In genomic region chr12:66653801-66654200, GRCh38 we compare ENCODE assay signal across 31 cellular contexts. TPM values are rescaled to one million over a fixed set of nuclear protein-coding genes. Genes with fewer than 3 reads are reported as not detected.
"Had no signal": no experiment of that assay in that cellular context is flagged by ENCODE, and none has a peak within 500 bp of the region (broad histone marks: within the 10 kb centered on the region; RNA-seq: fewer than 3 reads in every experiment).

No MANE protein-coding gene starts in this region.

- H3K27ac Mint-ChIP-seq: activated B cell treated with CpG ODN at 0.5 μM for 24 hours; activated CD8-positive, alpha-beta memory T cell treated with anti-CD3 and anti-CD28 coated beads, Interleukin-2, amount 10 ng/mL, durations not matched to agents 7 days and 5 days; activated CD8-positive, alpha-beta T cell treated with anti-CD3 and anti-CD28 coated beads, Interleukin-2, amount 10 ng/mL, durations not matched to agents 7 days and 5 days; activated naive CD4-positive, alpha-beta T cell treated with anti-CD3 and anti-CD28 coated beads, Interleukin-2, amount 10 ng/mL, durations not matched to agents 7 days and 5 days; activated naive CD8-positive, alpha-beta T cell treated with anti-CD3 and anti-CD28 coated beads, Interleukin-2, amount 10 ng/mL, durations not matched to agents 7 days and 5 days; effector memory CD8-positive, alpha-beta T cell; immature natural killer cell; naive thymus-derived CD4-positive, alpha-beta T cell had no signal

- H3K36me3 Mint-ChIP-seq: activated CD8-positive, alpha-beta memory T cell treated with anti-CD3 and anti-CD28 coated beads, Interleukin-2, amount 10 ng/mL, durations not matched to agents 7 days and 5 days; activated naive CD4-positive, alpha-beta T cell treated with anti-CD3 and anti-CD28 coated beads, Interleukin-2, amount 10 ng/mL, durations not matched to agents 7 days and 5 days; activated naive CD8-positive, alpha-beta T cell treated with anti-CD3 and anti-CD28 coated beads, Interleukin-2, amount 10 ng/mL, durations not matched to agents 7 days and 5 days; immature natural killer cell; naive thymus-derived CD4-positive, alpha-beta T cell; stimulated activated naive B cell treated with anti-CD40 and anti-IgM and Interleukin-4, amounts not matched to agents 10 μg/mL and 1 μg/mL and 100 μg/mL, for 72 hours had no signal

- FAIRE-seq: astrocyte, endothelial cell of umbilical vein, kidney had no signal

- H3K9me3 ChIP-seq: right atrium auricular region, stomach, suprapubic skin, tibial artery, upper lobe of right lung had no signal

- H3K9me3 Mint-ChIP-seq: activated B cell treated with CpG ODN at 0.5 μM for 24 hours; activated naive CD4-positive, alpha-beta T cell treated with anti-CD3 and anti-CD28 coated beads, Interleukin-2, amount 10 ng/mL, durations not matched to agents 7 days and 5 days; activated naive CD8-positive, alpha-beta T cell treated with anti-CD3 and anti-CD28 coated beads, Interleukin-2, amount 10 ng/mL, durations not matched to agents 7 days and 5 days; effector memory CD8-positive, alpha-beta T cell; immature natural killer cell; naive thymus-derived CD4-positive, alpha-beta T cell had no signal

- ATAC-seq: activated CD8-positive, alpha-beta memory T cell treated with anti-CD3 and anti-CD28 coated beads, Interleukin-2, amount 10 ng/mL, durations not matched to agents 7 days and 5 days; activated CD8-positive, alpha-beta T cell treated with anti-CD3 and anti-CD28 coated beads, Interleukin-2, amount 10 ng/mL, durations not matched to agents 7 days and 5 days; effector memory CD8-positive, alpha-beta T cell; naive thymus-derived CD4-positive, alpha-beta T cell; stimulated activated naive B cell treated with anti-CD40 and anti-IgM and Interleukin-4, amounts not matched to agents 10 μg/mL and 1 μg/mL and 100 μg/mL, for 72 hours had no signal

- DNase-seq: activated B cell treated with CpG ODN at 0.5 μM for 24 hours; activated CD8-positive, alpha-beta memory T cell treated with anti-CD3 and anti-CD28 coated beads, Interleukin-2, amount 10 ng/mL, durations not matched to agents 7 days and 5 days; activated CD8-positive, alpha-beta T cell treated with anti-CD3 and anti-CD28 coated beads, Interleukin-2, amount 10 ng/mL, durations not matched to agents 7 days and 5 days; activated gamma-delta T cell; activated naive CD4-positive, alpha-beta T cell treated with anti-CD3 and anti-CD28 coated beads, Interleukin-2, amount 10 ng/mL, durations not matched to agents 7 days and 5 days; activated naive CD8-positive, alpha-beta T cell treated with anti-CD3 and anti-CD28 coated beads, Interleukin-2, amount 10 ng/mL, durations not matched to agents 7 days and 5 days; amniotic stem cell; brain microvascular endothelial cell; effector memory CD8-positive, alpha-beta T cell; head of caudate nucleus; hypothalamus; immature natural killer cell; kidney; left colon; midbrain; naive thymus-derived CD4-positive, alpha-beta T cell; occipital lobe; stimulated activated CD4-positive, alpha-beta T cell treated with anti-CD3 and anti-CD28 coated beads, Interleukin-15, amount 100 ng/mL, for 24 hours; stimulated activated CD4-positive, alpha-beta T cell treated with anti-CD3 and anti-CD28 coated beads, Interleukin-2, amount 100 ng/mL, for 24 hours; stimulated activated naive B cell treated with anti-CD40 and anti-IgM and Interleukin-4, amounts not matched to agents 10 μg/mL and 1 μg/mL and 100 μg/mL, for 72 hours; stomach; T-helper 2 cell; tibial artery; upper lobe of right lung had no signal

- H3K27me3 Mint-ChIP-seq: activated B cell treated with CpG ODN at 0.5 μM for 24 hours; activated naive CD4-positive, alpha-beta T cell treated with anti-CD3 and anti-CD28 coated beads, Interleukin-2, amount 10 ng/mL, durations not matched to agents 7 days and 5 days; stimulated activated naive B cell treated with anti-CD40 and anti-IgM and Interleukin-4, amounts not matched to agents 10 μg/mL and 1 μg/mL and 100 μg/mL, for 72 hours had no signal

- H3K4me3 Mint-ChIP-seq: activated B cell treated with CpG ODN at 0.5 μM for 24 hours; activated CD8-positive, alpha-beta memory T cell treated with anti-CD3 and anti-CD28 coated beads, Interleukin-2, amount 10 ng/mL, durations not matched to agents 7 days and 5 days; activated CD8-positive, alpha-beta T cell treated with anti-CD3 and anti-CD28 coated beads, Interleukin-2, amount 10 ng/mL, durations not matched to agents 7 days and 5 days; activated naive CD4-positive, alpha-beta T cell treated with anti-CD3 and anti-CD28 coated beads, Interleukin-2, amount 10 ng/mL, durations not matched to agents 7 days and 5 days; activated naive CD8-positive, alpha-beta T cell treated with anti-CD3 and anti-CD28 coated beads, Interleukin-2, amount 10 ng/mL, durations not matched to agents 7 days and 5 days; effector memory CD8-positive, alpha-beta T cell; immature natural killer cell; naive thymus-derived CD4-positive, alpha-beta T cell; stimulated activated naive B cell treated with anti-CD40 and anti-IgM and Interleukin-4, amounts not matched to agents 10 μg/mL and 1 μg/mL and 100 μg/mL, for 72 hours had no signal

- H3K27me3 ChIP-seq: brain microvascular endothelial cell, right atrium auricular region, stomach, suprapubic skin, tibial artery, upper lobe of right lung had no signal

- H3K4me1 Mint-ChIP-seq: activated B cell treated with CpG ODN at 0.5 μM for 24 hours; activated CD8-positive, alpha-beta memory T cell treated with anti-CD3 and anti-CD28 coated beads, Interleukin-2, amount 10 ng/mL, durations not matched to agents 7 days and 5 days; activated naive CD4-positive, alpha-beta T cell treated with anti-CD3 and anti-CD28 coated beads, Interleukin-2, amount 10 ng/mL, durations not matched to agents 7 days and 5 days; activated naive CD8-positive, alpha-beta T cell treated with anti-CD3 and anti-CD28 coated beads, Interleukin-2, amount 10 ng/mL, durations not matched to agents 7 days and 5 days; immature natural killer cell; naive thymus-derived CD4-positive, alpha-beta T cell; stimulated activated naive B cell treated with anti-CD40 and anti-IgM and Interleukin-4, amounts not matched to agents 10 μg/mL and 1 μg/mL and 100 μg/mL, for 72 hours had no signal

- H3K27ac ChIP-seq: brain microvascular endothelial cell, coronary artery, right atrium auricular region, stomach, suprapubic skin, tibial artery, upper lobe of right lung had no signal

- H3K4me1 ChIP-seq: right atrium auricular region, tibial artery, upper lobe of right lung had no signal

- H3K36me3 ChIP-seq: brain microvascular endothelial cell, right atrium auricular region, stomach, suprapubic skin, tibial artery, upper lobe of right lung had no signal

- H3K4me3 ChIP-seq: coronary artery, right atrium auricular region, stomach, suprapubic skin, tibial artery, upper lobe of right lung had no signal

RNA-seq across cellular contexts. Expression of gene GRIP1, which starts 25.1 kb away (rescaled TPM):
- total RNA-seq: fibroblast of lung, pulmonary artery endothelial cell had no signal
